Comparison of ENCODE assay signal across 1 cellular context in genomic region chr17:81583589-81584337, GRCh38.
TF ChIP-seq lines count a peak whose summit lies in the region.

No MANE protein-coding gene starts in this region.

TF ChIP-seq in HEK293, 187 proteins besides CTCF, POLR2A, EP300 and RAD21 (continued from another document and continues in another):
- TF ChIP-seq ZSCAN23 (tag by site-specific recombination; IDR thresholded peaks at IDR 0.05) = peak; percentile 97
- TF ChIP-seq ZNF433 (tag by site-specific recombination; IDR thresholded peaks at IDR 0.05; ENCODE audit: low read depth) = no peak
- TF ChIP-seq HOXC10 (CRISPR knock-in tag; IDR thresholded peaks at IDR 0.05) = no peak
- peak; percentile 97 for TF ChIP-seq OVOL3 (tag by site-specific recombination; IDR thresholded peaks at IDR 0.05)
- TF ChIP-seq ZNF449 (tag by site-specific recombination; IDR thresholded peaks at IDR 0.05) = peak; percentile 76
- peak; percentile 81 for TF ChIP-seq ZBTB7A (tag by site-specific recombination; IDR thresholded peaks at IDR 0.05; ENCODE audit: low read depth)
- TF ChIP-seq ZNF707 (tag by site-specific recombination; IDR thresholded peaks at IDR 0.05) = no peak
- TF ChIP-seq ZBTB48 (tag by site-specific recombination; IDR thresholded peaks at IDR 0.05) = no peak
- TF ChIP-seq PRDM6 (tag by site-specific recombination; IDR thresholded peaks at IDR 0.05) = peak; percentile 100
- no peak for TF ChIP-seq ZFP41 (tag by site-specific recombination; IDR thresholded peaks at IDR 0.05; ENCODE audit: borderline replicate concordance)
- TF ChIP-seq PRDM2 (tag by site-specific recombination; IDR thresholded peaks at IDR 0.05; ENCODE audit: borderline replicate concordance) = no peak
- TF ChIP-seq ZNF645 (tag by site-specific recombination; IDR thresholded peaks at IDR 0.05) = peak; percentile 91; the same call in 1 of the 2 replicates
- 0 out of 2 replicates have a peak, but pooled peaks have one; percentile 24 for TF ChIP-seq ZNF518A (tag by site-specific recombination; conservative IDR thresholded peaks at IDR 0.05; ENCODE audit: low read depth)
- TF ChIP-seq ZBTB17 (tag by site-specific recombination; IDR thresholded peaks at IDR 0.05) = peak; percentile 75
- TF ChIP-seq INSM2 (tag by site-specific recombination; IDR thresholded peaks at IDR 0.05) = peak; percentile 97
- peak; percentile 77 for TF ChIP-seq PATZ1 (tag by site-specific recombination; IDR thresholded peaks at IDR 0.05)
- peak; percentile 55; the same call in 1 of the 2 replicates for TF ChIP-seq ZNF324 (tag by site-specific recombination; IDR thresholded peaks at IDR 0.05)
- no peak for TF ChIP-seq ZNF175 (tag by site-specific recombination; IDR thresholded peaks at IDR 0.05)
- peak; percentile 96 for TF ChIP-seq ZXDB (tag by site-specific recombination; IDR thresholded peaks at IDR 0.05)
- 0 out of 2 replicates have a peak, but pooled peaks have one; percentile 61 for TF ChIP-seq ZNF610 (tag by site-specific recombination; IDR thresholded peaks at IDR 0.05; ENCODE audit: borderline replicate concordance)
- TF ChIP-seq ZNF747 (tag by site-specific recombination; IDR thresholded peaks at IDR 0.05) = no peak
- TF ChIP-seq ZNF623 (tag by site-specific recombination; IDR thresholded peaks at IDR 0.05) = 0 out of 2 replicates have a peak, but pooled peaks have one; percentile 25
- TF ChIP-seq ZBTB11 (tag by site-specific recombination; conservative IDR thresholded peaks at IDR 0.05; ENCODE audit: low read depth) = no peak
